ENCODE assay signal across 2 cellular contexts in the genomic region with DNA sequence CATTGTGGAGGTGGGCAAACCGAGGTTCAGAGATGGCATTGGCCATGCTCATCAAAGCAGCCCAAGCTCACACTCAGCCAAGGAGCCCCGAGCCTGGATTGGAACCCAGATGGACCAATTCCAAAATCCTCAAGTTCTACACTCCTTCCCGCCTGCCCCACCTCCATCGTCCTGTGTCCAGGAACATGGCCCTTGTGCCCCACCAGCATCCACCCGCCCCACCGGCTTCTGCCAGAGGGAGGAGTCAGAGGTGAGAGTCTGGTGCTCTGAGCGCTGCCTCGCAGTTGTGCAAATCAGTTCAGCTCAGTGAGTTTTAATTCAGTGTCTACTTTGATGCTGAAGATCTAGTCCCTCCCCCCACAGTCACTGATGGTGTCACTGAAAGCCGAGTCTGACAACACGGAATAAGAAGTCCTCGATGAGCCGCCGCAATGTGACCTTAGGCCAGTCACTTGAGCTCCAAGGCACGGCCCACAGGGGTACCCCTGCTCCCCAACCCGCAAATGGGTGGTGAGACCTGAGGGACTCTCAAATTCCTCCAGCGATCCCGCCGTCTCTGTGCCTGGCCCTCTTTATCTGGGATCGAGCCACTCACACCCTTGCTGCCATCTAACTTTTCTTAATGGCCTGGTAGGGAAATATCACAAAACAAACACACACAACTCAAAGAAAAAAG.
TF ChIP-seq lines count a peak whose summit lies in the region.

No MANE protein-coding gene starts in this region.

TF ChIP-seq in liver, 16 proteins besides CTCF, POLR2A, EP300 and RAD21:
- TF ChIP-seq, protein P1, sequence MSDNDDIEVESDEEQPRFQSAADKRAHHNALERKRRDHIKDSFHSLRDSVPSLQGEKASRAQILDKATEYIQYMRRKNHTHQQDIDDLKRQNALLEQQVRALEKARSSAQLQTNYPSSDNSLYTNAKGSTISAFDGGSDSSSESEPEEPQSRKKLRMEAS (IDR thresholded peaks at IDR 0.05), result no peak
- no peak for TF ChIP-seq EGR1 (IDR thresholded peaks at IDR 0.05; ENCODE audit: low read depth in 2 of 2)
- TF ChIP-seq FOXA1 (IDR thresholded peaks at IDR 0.05), result no peak
- no peak for TF ChIP-seq RXRA (IDR thresholded peaks at IDR 0.05)
- no peak for TF ChIP-seq HNF4G (IDR thresholded peaks at IDR 0.05)
- TF ChIP-seq SP1 (IDR thresholded peaks at IDR 0.05), result no peak
- TF ChIP-seq, protein P2, sequence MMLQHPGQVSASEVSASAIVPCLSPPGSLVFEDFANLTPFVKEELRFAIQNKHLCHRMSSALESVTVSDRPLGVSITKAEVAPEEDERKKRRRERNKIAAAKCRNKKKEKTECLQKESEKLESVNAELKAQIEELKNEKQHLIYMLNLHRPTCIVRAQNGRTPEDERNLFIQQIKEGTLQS (IDR thresholded peaks at IDR 0.05), result no peak

TF ChIP-seq in HepG2, 621 proteins besides CTCF, POLR2A, EP300 and RAD21:
- TF ChIP-seq, protein P3, sequence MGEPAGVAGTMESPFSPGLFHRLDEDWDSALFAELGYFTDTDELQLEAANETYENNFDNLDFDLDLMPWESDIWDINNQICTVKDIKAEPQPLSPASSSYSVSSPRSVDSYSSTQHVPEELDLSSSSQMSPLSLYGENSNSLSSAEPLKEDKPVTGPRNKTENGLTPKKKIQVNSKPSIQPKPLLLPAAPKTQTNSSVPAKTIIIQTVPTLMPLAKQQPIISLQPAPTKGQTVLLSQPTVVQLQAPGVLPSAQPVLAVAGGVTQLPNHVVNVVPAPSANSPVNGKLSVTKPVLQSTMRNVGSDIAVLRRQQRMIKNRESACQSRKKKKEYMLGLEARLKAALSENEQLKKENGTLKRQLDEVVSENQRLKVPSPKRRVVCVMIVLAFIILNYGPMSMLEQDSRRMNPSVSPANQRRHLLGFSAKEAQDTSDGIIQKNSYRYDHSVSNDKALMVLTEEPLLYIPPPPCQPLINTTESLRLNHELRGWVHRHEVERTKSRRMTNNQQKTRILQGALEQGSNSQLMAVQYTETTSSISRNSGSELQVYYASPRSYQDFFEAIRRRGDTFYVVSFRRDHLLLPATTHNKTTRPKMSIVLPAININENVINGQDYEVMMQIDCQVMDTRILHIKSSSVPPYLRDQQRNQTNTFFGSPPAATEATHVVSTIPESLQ (CRISPR knock-in tag; conservative IDR thresholded peaks at IDR 0.05), result no peak
- TF ChIP-seq PAWR (CRISPR knock-in tag; IDR thresholded peaks at IDR 0.05; ENCODE audit: borderline replicate concordance), result no peak
- no peak for TF ChIP-seq RFX5 (IDR thresholded peaks at IDR 0.05; ENCODE audit: low read depth, low read length)
- TF ChIP-seq HDAC2 (CRISPR knock-in tag; IDR thresholded peaks at IDR 0.05), result no peak
- TF ChIP-seq, protein P4, sequence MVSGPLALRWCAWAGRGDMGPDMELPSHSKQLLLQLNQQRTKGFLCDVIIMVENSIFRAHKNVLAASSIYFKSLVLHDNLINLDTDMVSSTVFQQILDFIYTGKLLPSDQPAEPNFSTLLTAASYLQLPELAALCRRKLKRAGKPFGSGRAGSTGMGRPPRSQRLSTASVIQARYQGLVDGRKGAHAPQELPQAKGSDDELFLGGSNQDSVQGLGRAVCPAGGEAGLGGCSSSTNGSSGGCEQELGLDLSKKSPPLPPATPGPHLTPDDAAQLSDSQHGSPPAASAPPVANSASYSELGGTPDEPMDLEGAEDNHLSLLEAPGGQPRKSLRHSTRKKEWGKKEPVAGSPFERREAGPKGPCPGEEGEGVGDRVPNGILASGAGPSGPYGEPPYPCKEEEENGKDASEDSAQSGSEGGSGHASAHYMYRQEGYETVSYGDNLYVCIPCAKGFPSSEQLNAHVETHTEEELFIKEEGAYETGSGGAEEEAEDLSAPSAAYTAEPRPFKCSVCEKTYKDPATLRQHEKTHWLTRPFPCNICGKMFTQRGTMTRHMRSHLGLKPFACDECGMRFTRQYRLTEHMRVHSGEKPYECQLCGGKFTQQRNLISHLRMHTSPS (CRISPR knock-in tag; IDR thresholded peaks at IDR 0.05; ENCODE audit: low read depth), result no peak
- TF ChIP-seq HOXA3 (CRISPR knock-in tag; IDR thresholded peaks at IDR 0.05), result no peak
- TF ChIP-seq RFXANK (CRISPR knock-in tag; IDR thresholded peaks at IDR 0.05), result no peak
- no peak for TF ChIP-seq ZNF34 (CRISPR knock-in tag; IDR thresholded peaks at IDR 0.05; ENCODE audit: borderline replicate concordance)
- TF ChIP-seq ZNF772 (CRISPR knock-in tag; IDR thresholded peaks at IDR 0.05), result no peak
- TF ChIP-seq, protein P5, sequence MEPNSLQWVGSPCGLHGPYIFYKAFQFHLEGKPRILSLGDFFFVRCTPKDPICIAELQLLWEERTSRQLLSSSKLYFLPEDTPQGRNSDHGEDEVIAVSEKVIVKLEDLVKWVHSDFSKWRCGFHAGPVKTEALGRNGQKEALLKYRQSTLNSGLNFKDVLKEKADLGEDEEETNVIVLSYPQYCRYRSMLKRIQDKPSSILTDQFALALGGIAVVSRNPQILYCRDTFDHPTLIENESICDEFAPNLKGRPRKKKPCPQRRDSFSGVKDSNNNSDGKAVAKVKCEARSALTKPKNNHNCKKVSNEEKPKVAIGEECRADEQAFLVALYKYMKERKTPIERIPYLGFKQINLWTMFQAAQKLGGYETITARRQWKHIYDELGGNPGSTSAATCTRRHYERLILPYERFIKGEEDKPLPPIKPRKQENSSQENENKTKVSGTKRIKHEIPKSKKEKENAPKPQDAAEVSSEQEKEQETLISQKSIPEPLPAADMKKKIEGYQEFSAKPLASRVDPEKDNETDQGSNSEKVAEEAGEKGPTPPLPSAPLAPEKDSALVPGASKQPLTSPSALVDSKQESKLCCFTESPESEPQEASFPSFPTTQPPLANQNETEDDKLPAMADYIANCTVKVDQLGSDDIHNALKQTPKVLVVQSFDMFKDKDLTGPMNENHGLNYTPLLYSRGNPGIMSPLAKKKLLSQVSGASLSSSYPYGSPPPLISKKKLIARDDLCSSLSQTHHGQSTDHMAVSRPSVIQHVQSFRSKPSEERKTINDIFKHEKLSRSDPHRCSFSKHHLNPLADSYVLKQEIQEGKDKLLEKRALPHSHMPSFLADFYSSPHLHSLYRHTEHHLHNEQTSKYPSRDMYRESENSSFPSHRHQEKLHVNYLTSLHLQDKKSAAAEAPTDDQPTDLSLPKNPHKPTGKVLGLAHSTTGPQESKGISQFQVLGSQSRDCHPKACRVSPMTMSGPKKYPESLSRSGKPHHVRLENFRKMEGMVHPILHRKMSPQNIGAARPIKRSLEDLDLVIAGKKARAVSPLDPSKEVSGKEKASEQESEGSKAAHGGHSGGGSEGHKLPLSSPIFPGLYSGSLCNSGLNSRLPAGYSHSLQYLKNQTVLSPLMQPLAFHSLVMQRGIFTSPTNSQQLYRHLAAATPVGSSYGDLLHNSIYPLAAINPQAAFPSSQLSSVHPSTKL (CRISPR knock-in tag; IDR thresholded peaks at IDR 0.05), result no peak
- TF ChIP-seq, protein P6, sequence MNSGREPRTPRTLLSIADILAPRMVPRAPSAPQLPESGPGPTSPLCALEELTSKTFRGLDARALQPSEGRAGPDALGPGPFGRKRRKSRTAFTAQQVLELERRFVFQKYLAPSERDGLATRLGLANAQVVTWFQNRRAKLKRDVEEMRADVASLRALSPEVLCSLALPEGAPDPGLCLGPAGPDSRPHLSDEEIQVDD (CRISPR knock-in tag; IDR thresholded peaks at IDR 0.05; ENCODE audit: borderline replicate concordance), result no peak
- no peak for TF ChIP-seq ZSCAN25 (CRISPR knock-in tag; IDR thresholded peaks at IDR 0.05)
- TF ChIP-seq, protein P7, sequence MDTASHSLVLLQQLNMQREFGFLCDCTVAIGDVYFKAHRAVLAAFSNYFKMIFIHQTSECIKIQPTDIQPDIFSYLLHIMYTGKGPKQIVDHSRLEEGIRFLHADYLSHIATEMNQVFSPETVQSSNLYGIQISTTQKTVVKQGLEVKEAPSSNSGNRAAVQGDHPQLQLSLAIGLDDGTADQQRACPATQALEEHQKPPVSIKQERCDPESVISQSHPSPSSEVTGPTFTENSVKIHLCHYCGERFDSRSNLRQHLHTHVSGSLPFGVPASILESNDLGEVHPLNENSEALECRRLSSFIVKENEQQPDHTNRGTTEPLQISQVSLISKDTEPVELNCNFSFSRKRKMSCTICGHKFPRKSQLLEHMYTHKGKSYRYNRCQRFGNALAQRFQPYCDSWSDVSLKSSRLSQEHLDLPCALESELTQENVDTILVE (CRISPR knock-in tag; IDR thresholded peaks at IDR 0.05), result no peak
TF ChIP-seq in HepG2: peak in this region for 0.
